In the genomic region with DNA sequence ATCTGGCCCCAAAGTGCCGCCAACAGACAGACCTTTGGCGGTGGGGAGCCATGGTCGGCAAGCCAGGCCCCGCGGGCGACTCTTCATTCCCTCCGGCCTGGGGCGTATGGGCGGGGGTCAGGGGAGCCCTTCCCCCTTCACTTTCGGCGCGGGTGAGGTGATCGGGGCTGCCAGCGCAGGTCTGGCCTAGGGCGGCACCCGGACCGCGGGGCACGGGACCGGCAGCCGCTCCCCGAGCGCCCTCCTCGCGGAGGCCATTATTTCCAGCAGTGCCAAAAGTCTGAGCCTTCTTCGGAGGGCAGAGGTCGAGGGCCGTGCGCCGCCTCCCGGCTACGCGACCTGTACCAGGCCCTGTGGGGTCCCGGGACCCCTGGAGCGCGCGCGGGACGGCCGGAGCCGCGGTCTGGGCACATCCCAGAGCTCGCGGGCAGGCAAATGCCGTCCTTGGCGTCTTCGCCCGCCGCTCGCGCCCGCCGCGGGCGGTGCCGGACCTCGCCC, we compare ENCODE assay signal across 8 cellular contexts. TPM values are rescaled to one million over a fixed set of nuclear protein-coding genes. Genes with fewer than 3 reads are reported as not detected.
DNase-seq lines count a peak whose midpoint lies in the region; ATAC-seq lines count a peak whose summit lies in the region.

No MANE protein-coding gene starts in this region.

- no peaks in the 10 kb centered on the region for H3K9me3 Mint-ChIP-seq in activated naive CD8-positive, alpha-beta T cell treated with anti-CD3 and anti-CD28 coated beads for 36 hours

- peaks cover 6% of the 10 kb centered on the region for H3K36me3 Mint-ChIP-seq in activated naive CD8-positive, alpha-beta T cell treated with anti-CD3 and anti-CD28 coated beads for 36 hours

- ATAC-seq in HG02588 (IDR thresholded peaks at IDR 0.05; ENCODE audit: unreplicated experiment) (peak; percentile 24), left ventricle myocardium superior (peak; percentile 43), sciatic nerve (peak; percentile 31)

- H3K27me3 Mint-ChIP-seq in activated naive CD8-positive, alpha-beta T cell treated with anti-CD3 and anti-CD28 coated beads for 36 hours = no peaks in the 10 kb centered on the region

- intact Hi-C loops in left ventricle myocardium superior (cut with micrococcal nuclease) (no loop called here), sciatic nerve (cut with DNase I) (no loop called here)

- H3K27ac Mint-ChIP-seq in activated naive CD8-positive, alpha-beta T cell treated with anti-CD3 and anti-CD28 coated beads for 36 hours = peak overlapping the region; percentile 89

- DNase-seq in NCI-H748 (lab: John Stamatoyannopoulos, UW; ENCODE audit: unreplicated experiment) = peak; percentile 71
- DNase-seq in NCI-H748 treated with DMSO at 0.1 percent for 48 hours (lab: John Stamatoyannopoulos, UW) = no peak
- peak; percentile 75 for DNase-seq in NCI-H69 (lab: John Stamatoyannopoulos, UW)
- DNase-seq in activated naive CD8-positive, alpha-beta T cell treated with anti-CD3 and anti-CD28 coated beads for 36 hours = peak; percentile 32
- no peak for DNase-seq in left ventricle myocardium superior
- DNase-seq in sciatic nerve (ENCODE audit: low spot score) = peak; percentile 76
- no peak for DNase-seq in pons (ENCODE audit: low spot score)

- H3K4me3 Mint-ChIP-seq in activated naive CD8-positive, alpha-beta T cell treated with anti-CD3 and anti-CD28 coated beads for 36 hours = peak overlapping the region; percentile 93

- peaks cover 1% of the 10 kb centered on the region for H3K4me1 Mint-ChIP-seq in activated naive CD8-positive, alpha-beta T cell treated with anti-CD3 and anti-CD28 coated beads for 36 hours

RNA-seq across cellular contexts. Expression of a gene that starts 0.6 kb away (rescaled TPM):
- 10 to 100 TPM; 15.8 to 17.4 TPM for total RNA-seq in activated naive CD8-positive, alpha-beta T cell treated with anti-CD3 and anti-CD28 coated beads for 36 hours
- total RNA-seq in left ventricle myocardium superior = 13.5 TPM
- total RNA-seq in sciatic nerve = 52.8 TPM

RNA-seq across cellular contexts. Expression of a gene that starts 28.5 kb away (rescaled TPM):
- not detected for total RNA-seq in activated naive CD8-positive, alpha-beta T cell treated with anti-CD3 and anti-CD28 coated beads for 36 hours
- total RNA-seq in left ventricle myocardium superior (not detected), sciatic nerve (not detected)

Comparison
In these comparisons a context has a peak if more than half of its experiments do, and no peak if none do; other contexts are left out.
1. DNase-seq: peak in NCI-H748 (single experiment), NCI-H69 (single experiment), activated naive CD8-positive, alpha-beta T cell treated with anti-CD3 and anti-CD28 coated beads for 36 hours (single experiment) and sciatic nerve (single experiment); none in NCI-H748 treated with DMSO at 0.1 percent for 48 hours (single experiment), left ventricle myocardium superior (single experiment) and pons (single experiment).
2. Peak in every context shown above with its lines, with median percentiles within 50 percentile points of each other: ATAC-seq.